In genomic region chr12:66228462-66228861, GRCh38 we compare ENCODE assay signal across 2 cellular contexts.
A peak's percentile ranks its signal among the peaks of the same experiment; 100 is the strongest.
TF ChIP-seq lines count a peak whose summit lies in the region.

No MANE protein-coding gene starts in this region.

TF ChIP-seq in HepG2, 621 proteins besides CTCF, POLR2A, EP300 and RAD21:
- TF ChIP-seq MAFF (IDR thresholded peaks at IDR 0.05; ENCODE audit: low read depth, low read length) (peak; percentile 62), MAFK (conservative IDR thresholded peaks at IDR 0.05 in 1 of 2, IDR thresholded peaks at IDR 0.05 in 1 of 2; ENCODE audit: low read length in 2 of 2) (peak; percentile 44 to 78; a peak in 2 of 4 replicates), ZNF276 (CRISPR knock-in tag; IDR thresholded peaks at IDR 0.05; ENCODE audit: low read depth) (no peak)

TF ChIP-seq in IMR-90, 13 proteins besides CTCF, POLR2A, EP300 and RAD21:
- TF ChIP-seq MAZ (IDR thresholded peaks at IDR 0.05; ENCODE audit: borderline replicate concordance, low read depth, low read length) (no peak), MAFK (IDR thresholded peaks at IDR 0.05; ENCODE audit: low read depth, low read length) (peak; percentile 65; the same call in 1 of the 2 replicates)
